ENCODE assay signal across 20 cellular contexts in genomic region chr12:46396826-46397225, GRCh38. TPM values are rescaled to one million over a fixed set of nuclear protein-coding genes. Genes with fewer than 3 reads are reported as not detected.
DNase-seq lines count a peak whose midpoint lies in the region; ATAC-seq and TF ChIP-seq lines count a peak whose summit lies in the region.
"Had no signal": no experiment of that assay in that cellular context is flagged by ENCODE, and none has a peak within 500 bp of the region (broad histone marks: within the 10 kb centered on the region; RNA-seq: fewer than 3 reads in every experiment).

No MANE protein-coding gene starts in this region.

- no peak overlapping the region for H3K4ac ChIP-seq in IMR-90 (ENCODE audit: low read depth, low read length)

- TF ChIP-seq CTCF in IMR-90 (conservative IDR thresholded peaks at IDR 0.05; ENCODE audit: low read depth, low read length) (no peak), gastrocnemius medialis (IDR thresholded peaks at IDR 0.05 in 4 of 5, conservative IDR thresholded peaks at IDR 0.05 in 1 of 5) (no peak)

- H3K4me2 ChIP-seq in IMR-90 (ENCODE audit: low read depth, low read length), result no peak overlapping the region
- H3K4me2 ChIP-seq: BLaER1 treated with 17β-estradiol and CSF1 and Interleukin-3, amounts not matched to agents 10 nM and 100 nM had no signal

- no peak overlapping the region for H2AK9ac ChIP-seq in IMR-90 (replicated peaks; ENCODE audit: low read depth, low read length, poor library complexity)

- POLR2A ChIA-PET in IMR-90 (lab: Charles Lee; ENCODE audit: unreplicated experiment), result interaction anchor here (0.6 to 0.7 kb wide), 2 partner anchors 10 to 630 kb away, joined by 3 to 5 read pairs; no protein-coding TSS in a partner anchor

- H3K9me1 ChIP-seq in IMR-90 (ENCODE audit: insufficient read depth, low read length), result peaks cover 11% of the 10 kb centered on the region; the same call in 1 of the 2 replicates

- dilution Hi-C loops in IMR-90 (cut with HindIII; ENCODE audit: low sequenced_read_pairs, unreplicated experiment), result no loop called here

- H4K20me1 ChIP-seq in IMR-90 (ENCODE audit: insufficient read depth, low read length), result no peaks in the 10 kb centered on the region
- H4K20me1 ChIP-seq: BLaER1 treated with 17β-estradiol and CSF1 and Interleukin-3, amounts not matched to agents 10 nM and 100 nM had no signal

- H2BK5ac ChIP-seq in IMR-90 (ENCODE audit: low read depth, low read length, poor library complexity, severe bottlenecking), result no peak overlapping the region

- ATAC-seq in Right ventricle myocardium inferior (peak; percentile 80), left cardiac atrium (no peak), IMR-90 (ENCODE audit: low read depth) (no peak), left ventricle myocardium superior (peak; percentile 95), gastrocnemius medialis (peak; percentile 99 to 100), HG03280 (IDR thresholded peaks at IDR 0.05; ENCODE audit: unreplicated experiment) (no peak)
- ATAC-seq: GM12878 had no signal

- H3K27me3 ChIP-seq in IMR-90 (ENCODE audit: control insufficient read depth, insufficient read depth, low read length) (no peaks in the 10 kb centered on the region), gastrocnemius medialis (no peaks in the 10 kb centered on the region)
- H3K27me3 ChIP-seq: BLaER1 treated with 17β-estradiol and CSF1 and Interleukin-3, amounts not matched to agents 10 nM and 100 nM had no signal

- H3K56ac ChIP-seq in IMR-90 (ENCODE audit: extremely low read depth, insufficient read depth, low read length), result no peak overlapping the region

- H4K5ac ChIP-seq in IMR-90 (ENCODE audit: low read depth, low read length), result no peak overlapping the region

- H3K36me3 ChIP-seq in IMR-90 (ENCODE audit: control insufficient read depth, insufficient read depth, low read length) (no peaks in the 10 kb centered on the region), gastrocnemius medialis (no peaks in the 10 kb centered on the region)
- H3K36me3 ChIP-seq: BLaER1 treated with 17β-estradiol and CSF1 and Interleukin-3, amounts not matched to agents 10 nM and 100 nM had no signal

- intact Hi-C loops in Right ventricle myocardium inferior (cut with DNase I) (no loop called here), left cardiac atrium (cut with DNase I) (no loop called here), IMR-90 (cut with micrococcal nuclease) (no loop called here), left ventricle myocardium superior (cut with micrococcal nuclease) (no loop called here), gastrocnemius medialis (cut with DNase I; ENCODE audit: low total_unique reads) (no loop called here)

- no peak overlapping the region for H4K8ac ChIP-seq in IMR-90 (ENCODE audit: low read depth in 2 of 2, low read length in 2 of 2)

- no peak for DNase-seq in Right ventricle myocardium inferior (ENCODE audit: missing footprints)
- DNase-seq in left cardiac atrium, result no peak
- no peak for DNase-seq in IMR-90
- DNase-seq in left ventricle myocardium superior, result no peak
- peak; percentile 51 to 66 for DNase-seq in gastrocnemius medialis
- DNase-seq in KBM-7, result no peak
- DNase-seq in NCI-H2227 treated with DMSO at 0.1 percent for 48 hours (lab: John Stamatoyannopoulos, UW), result no peak
- DNase-seq: CD4-positive, alpha-beta T cell; CD8-positive, alpha-beta memory T cell; DMS 273 treated with DMSO at 0.1 percent for 48 hours; DMS79; EL; GDM1; GM23248; H7; HCEC 1CT had no signal

- H3K4me1 ChIP-seq in IMR-90 (ENCODE audit: control insufficient read depth, insufficient read depth, low read length) (peaks cover 5% of the 10 kb centered on the region), gastrocnemius medialis (peaks cover 23 to 24% of the 10 kb centered on the region in 2 donors)

- H2BK15ac ChIP-seq in IMR-90 (ENCODE audit: low read depth, low read length), result no peak overlapping the region; the same call in 2 of the 3 replicates

- H3K23ac ChIP-seq in IMR-90 (ENCODE audit: low read depth, low read length), result no peak overlapping the region

- 90% methylated on average over 2 of the region's 5 CpGs; no CpG with 5 or more reads in 1 of the 2 experiments for WGBS in IMR-90 (ENCODE audit: extremely low coverage in 2 of 2, insufficient read length in 1 of 2), 2 experiments

- H3K4me3 ChIP-seq in IMR-90 (ENCODE audit: insufficient read depth, low read depth, low read length), result no peak overlapping the region
- H3K4me3 ChIP-seq in gastrocnemius medialis, result no peak overlapping the region
- H3K4me3 ChIP-seq: BLaER1 treated with 17β-estradiol and CSF1 and Interleukin-3, amounts not matched to agents 10 nM and 100 nM; GM12878; GM23248 had no signal

- no peak overlapping the region; the same call in 1 of the 2 replicates for H2AK5ac ChIP-seq in IMR-90 (ENCODE audit: low read depth, low read length)

- H3K79me1 ChIP-seq in IMR-90 (ENCODE audit: low read depth in 1 of 2, low read length in 2 of 2), result peaks cover 10 to 16% of the 10 kb centered on the region in 2 experiments; a peak in 3 of 4 replicates

- in situ Hi-C loops in IMR-90 (cut with MboI; ENCODE audit: low sequenced_read_pairs), result no loop called here
- in situ Hi-C loops in gastrocnemius medialis (cut with MboI; ENCODE audit: low sequenced_read_pairs in 4 of 4), result loop anchor here in 1 of 4 donors (25.0 kb wide), 1 partner anchor 165 kb away; no protein-coding TSS in a partner anchor
- in situ Hi-C loops in KBM-7 (cut with MboI; ENCODE audit: low pct_unique_long_range_greater_than_20kb, low sequenced_read_pairs), result no loop called here

- H3K27ac ChIP-seq in IMR-90 (ENCODE audit: insufficient read depth, low read length) (no peak overlapping the region), gastrocnemius medialis (peak overlapping the region; percentile 75 to 91 (median 85))
- H3K27ac ChIP-seq: 22Rv1; BLaER1 treated with 17β-estradiol and CSF1 and Interleukin-3, amounts not matched to agents 10 nM and 100 nM; GM23248 had no signal

- no peak overlapping the region for H4K91ac ChIP-seq in IMR-90 (ENCODE audit: insufficient read depth, low read depth, low read length)

- no peak overlapping the region for H2BK20ac ChIP-seq in IMR-90 (ENCODE audit: low read depth, low read length)

- H2BK120ac ChIP-seq in IMR-90 (ENCODE audit: low read depth, low read length), result peak overlapping the region; percentile 26; the same call in 1 of the 2 replicates

- CTCF ChIA-PET in IMR-90 (lab: Yijun Ruan, JAX), result no interaction called here

- no peak for TF ChIP-seq RAD21 in IMR-90 (IDR thresholded peaks at IDR 0.05; ENCODE audit: low read length)

- H3K9ac ChIP-seq in IMR-90 (ENCODE audit: low read depth, low read length), result no peak overlapping the region
- H3K9ac ChIP-seq: BLaER1 treated with 17β-estradiol and CSF1 and Interleukin-3, amounts not matched to agents 10 nM and 100 nM; GM23248 had no signal

- BruUV-seq in IMR-90 (replicated peaks; lab: Mats Ljungman, UMichigan), result no TSS peak

- no peak overlapping the region; the same call in 1 of the 2 replicates for H3K18ac ChIP-seq in IMR-90 (ENCODE audit: low read depth, low read length)

- no peak overlapping the region for H3K14ac ChIP-seq in IMR-90 (replicated peaks; ENCODE audit: low read depth, low read length)

- TF ChIP-seq POLR2A in IMR-90 (IDR thresholded peaks at IDR 0.05; ENCODE audit: low read depth, low read length), result no peak
- no peak for TF ChIP-seq POLR2A in gastrocnemius medialis (IDR thresholded peaks at IDR 0.05)

- no peaks in the 10 kb centered on the region for H3K9me3 ChIP-seq in IMR-90 (ENCODE audit: control insufficient read depth, insufficient read depth, low read length)
- no peaks in the 10 kb centered on the region for H3K9me3 ChIP-seq in gastrocnemius medialis

- no peak overlapping the region for H2AFZ ChIP-seq in IMR-90 (replicated peaks; ENCODE audit: low read length, poor library complexity)
- H2AFZ ChIP-seq: GM23248 had no signal

TF ChIP-seq in IMR-90, 13 proteins besides CTCF, POLR2A, EP300 and RAD21:
- TF ChIP-seq CEBPB (IDR thresholded peaks at IDR 0.05; ENCODE audit: low read depth, low read length) (no peak), NFE2L2 (IDR thresholded peaks at IDR 0.05; ENCODE audit: low read depth, low read length) (no peak), RFX5 (IDR thresholded peaks at IDR 0.05; ENCODE audit: low read depth, low read length) (no peak), SMC3 (IDR thresholded peaks at IDR 0.05; ENCODE audit: low read depth, low read length) (no peak), MAFK (IDR thresholded peaks at IDR 0.05; ENCODE audit: low read depth, low read length) (no peak), USF2 (IDR thresholded peaks at IDR 0.05; ENCODE audit: low read depth, low read length) (no peak), MAZ (IDR thresholded peaks at IDR 0.05; ENCODE audit: borderline replicate concordance, low read depth, low read length) (no peak), FOS (IDR thresholded peaks at IDR 0.05; ENCODE audit: low read depth, low read length) (no peak)
TF ChIP-seq in IMR-90: peak in this region for 0.

RNA-seq across cellular contexts. Expression of gene SLC38A2, which starts 24.3 kb away (rescaled TPM):
- total RNA-seq in Right ventricle myocardium inferior, result 161 TPM
- total RNA-seq in left cardiac atrium, result 100 to 1,000 TPM; 122 to 202 TPM
- total RNA-seq in IMR-90 (2012; rRNA removed), result 881 and 1,389 TPM in 2 replicates
- 213 and 313 TPM in 2 replicates for polyA plus RNA-seq in IMR-90 (2012; rRNA removed)
- 33.9 and 129 TPM in 2 replicates for polyA plus RNA-seq in IMR-90 (2012; cell fraction: cytosol; rRNA removed)
- 118 and 947 TPM in 2 replicates for polyA plus RNA-seq in IMR-90 (2012; cell fraction: nucleus; rRNA removed; ENCODE audit: low replicate concordance)
- total RNA-seq in left ventricle myocardium superior, result 165 TPM
- total RNA-seq in gastrocnemius medialis, result 100 to 1,000 TPM; 260 to 853 (median 400) TPM

Comparison
In these comparisons a context has a peak if more than half of its experiments do, and no peak if none do; other contexts are left out.
1. ATAC-seq: peak in Right ventricle myocardium inferior (single experiment), left ventricle myocardium superior (single experiment) and gastrocnemius medialis (2 of 2); none in left cardiac atrium (0 of 2), IMR-90 (single experiment) and HG03280 (single experiment).
2. DNase-seq: peak in gastrocnemius medialis (2 of 2); none in Right ventricle myocardium inferior (single experiment), left cardiac atrium (single experiment), IMR-90 (single experiment), left ventricle myocardium superior (single experiment), KBM-7 (single experiment) and NCI-H2227 treated with DMSO at 0.1 percent for 48 hours (single experiment).